8 cellular contexts compared by ENCODE assay signal in the genomic region with DNA sequence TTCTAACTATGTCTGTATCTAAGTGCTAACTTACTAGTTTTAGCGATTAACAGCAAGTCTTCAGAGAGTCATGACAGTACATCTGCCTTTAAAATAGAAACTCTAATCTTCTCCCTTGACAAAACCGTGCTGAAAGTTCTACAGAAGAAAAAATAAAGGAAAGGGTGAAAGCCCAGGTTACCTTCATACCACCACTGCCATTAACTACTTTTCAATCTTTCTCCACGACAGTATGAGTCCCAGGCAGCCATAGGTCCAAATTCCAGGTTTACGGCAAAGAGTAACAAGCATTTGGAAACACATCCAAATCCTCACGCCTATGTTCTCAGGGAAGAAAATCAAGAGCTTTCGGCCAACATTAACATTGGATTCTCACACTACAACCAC. TPM values are rescaled to one million over a fixed set of nuclear protein-coding genes. Genes with fewer than 3 reads are reported as not detected.
DNase-seq lines count a peak whose midpoint lies in the region; ATAC-seq and TF ChIP-seq lines count a peak whose summit lies in the region.

No MANE protein-coding gene starts in this region.

- H3K36me3 ChIP-seq in BLaER1 (peaks cover 10% of the 10 kb centered on the region), KOPT-K1 (ENCODE audit: insufficient read depth, low read length) (peaks cover 17% of the 10 kb centered on the region)

- peak overlapping the region; percentile 74 for H3K4me3 ChIP-seq in BLaER1
- H3K4me3 ChIP-seq in choroid plexus epithelial cell (ENCODE audit: low read depth, low read length), result peak overlapping the region; percentile 77

- H3K4me3 Mint-ChIP-seq in natural killer cell treated with Interleukin-12 subunit alpha and Interleukin-12 subunit beta and Interleukin-15 and Interleukin-18, amount 100 ng/mL, for 72 hours, result peak overlapping the region; percentile 99

- peaks cover 15% of the 10 kb centered on the region; the same call in 1 of the 2 replicates for H4K20me1 ChIP-seq in BLaER1

- no peaks in the 10 kb centered on the region for H3K9me3 Mint-ChIP-seq in natural killer cell treated with Interleukin-12 subunit alpha and Interleukin-12 subunit beta and Interleukin-15 and Interleukin-18, amount 100 ng/mL, for 72 hours

- H3K4me1 ChIP-seq in BLaER1, result no peaks in the 10 kb centered on the region

- peak overlapping the region; percentile 91 for H3K9ac ChIP-seq in BLaER1

- H3K9me3 ChIP-seq in BLaER1, result no peaks in the 10 kb centered on the region
- H3K9me3 ChIP-seq in KOPT-K1 (ENCODE audit: insufficient read depth, low read length, poor library complexity, severe bottlenecking), result no peaks in the 10 kb centered on the region

- peaks cover 16% of the 10 kb centered on the region for H3K36me3 Mint-ChIP-seq in natural killer cell treated with Interleukin-12 subunit alpha and Interleukin-12 subunit beta and Interleukin-15 and Interleukin-18, amount 100 ng/mL, for 72 hours

- H3K27ac ChIP-seq in BLaER1, result peak overlapping the region; percentile 87
- H3K27ac ChIP-seq in KOPT-K1 (ENCODE audit: low read depth, low read length, poor library complexity, severe bottlenecking), result peak overlapping the region; percentile 87

- H3K27ac Mint-ChIP-seq in natural killer cell treated with Interleukin-12 subunit alpha and Interleukin-12 subunit beta and Interleukin-15 and Interleukin-18, amount 100 ng/mL, for 72 hours, result peak overlapping the region; percentile 87 to 96

- intact Hi-C loops in sciatic nerve (cut with DNase I), result no loop called here

- peaks cover 16 to 18% of the 10 kb centered on the region in 2 donors for H3K4me1 Mint-ChIP-seq in natural killer cell treated with Interleukin-12 subunit alpha and Interleukin-12 subunit beta and Interleukin-15 and Interleukin-18, amount 100 ng/mL, for 72 hours (ENCODE audit: low read depth in 2 of 2)

- ATAC-seq in natural killer cell treated with Interleukin-12 subunit alpha and Interleukin-12 subunit beta and Interleukin-15 and Interleukin-18, amount 100 ng/mL, for 72 hours, result no peak
- ATAC-seq in sciatic nerve, result no peak

- no peak for TF ChIP-seq CTCF in choroid plexus epithelial cell (conservative IDR thresholded peaks at IDR 0.05; ENCODE audit: low read depth, low read length)

- H3K27me3 Mint-ChIP-seq in natural killer cell treated with Interleukin-12 subunit alpha and Interleukin-12 subunit beta and Interleukin-15 and Interleukin-18, amount 100 ng/mL, for 72 hours, result peaks cover 0 to 6% of the 10 kb centered on the region in 2 donors

- H3K27me3 ChIP-seq in BLaER1, result peaks cover 43% of the 10 kb centered on the region

- no peak for DNase-seq in choroid plexus epithelial cell (ENCODE audit: low read depth)
- no peak for DNase-seq in natural killer cell treated with Interleukin-12 subunit alpha and Interleukin-12 subunit beta and Interleukin-15 and Interleukin-18, amount 100 ng/mL, for 72 hours (ENCODE audit: low spot score)
- DNase-seq in NCI-H1694 treated with DMSO at 0.1 percent for 48 hours (lab: John Stamatoyannopoulos, UW), result no peak
- DNase-seq in GM19238 (ENCODE audit: insufficient read length, low spot score), result no peak
- DNase-seq in COR-L47 (lab: John Stamatoyannopoulos, UW), result no peak
- no peak for DNase-seq in sciatic nerve (ENCODE audit: low spot score)

- peak overlapping the region; percentile 67 for H3K4me2 ChIP-seq in BLaER1

RNA-seq across cellular contexts. Expression of a gene that starts 12.4 kb away (rescaled TPM):
- not detected for total RNA-seq in natural killer cell treated with Interleukin-12 subunit alpha and Interleukin-12 subunit beta and Interleukin-15 and Interleukin-18, amount 100 ng/mL, for 72 hours
- total RNA-seq in sciatic nerve, result not detected
